Comparison of ENCODE assay signal across 2 cellular contexts in genomic region chr12:4751654-4752053, GRCh38. TPM values are rescaled to one million over a fixed set of nuclear protein-coding genes. Genes with fewer than 3 reads are reported as not detected.
"Had no signal": no experiment of that assay in that cellular context is flagged by ENCODE, and none has a peak within 500 bp of the region (broad histone marks: within the 10 kb centered on the region; RNA-seq: fewer than 3 reads in every experiment).

No MANE protein-coding gene starts in this region.

RNA-seq across cellular contexts. Expression of gene GALNT8, which starts 31.5 kb away (rescaled TPM):
- total RNA-seq: HepG2, IMR-90 had no signal
- polyA plus RNA-seq: IMR-90 had no signal
